Comparison of ENCODE assay signal across 14 cellular contexts in genomic region chr7:81013036-81013435, GRCh38.
DNase-seq lines count a peak whose midpoint lies in the region; ATAC-seq and TF ChIP-seq lines count a peak whose summit lies in the region.
"Had no signal": no experiment of that assay in that cellular context is flagged by ENCODE, and none has a peak within 500 bp of the region (broad histone marks: within the 10 kb centered on the region; RNA-seq: fewer than 3 reads in every experiment).

No MANE protein-coding gene starts in this region.

- TF ChIP-seq CTCF in AG04449 (IDR thresholded peaks at IDR 0.05; ENCODE audit: insufficient read depth, low read length, missing control alignments) (no peak), astrocyte of the spinal cord (IDR thresholded peaks at IDR 0.05; ENCODE audit: low read depth, low read length) (no peak)

- POLR2A ChIA-PET in AG04449 (lab: Yijun Ruan, JAX): no interaction called here

- in situ Hi-C loops in astrocyte of the spinal cord (cut with HindIII; ENCODE audit: low sequenced_read_pairs): no loop called here

- ATAC-seq in GM18861 (IDR thresholded peaks at IDR 0.05; ENCODE audit: unreplicated experiment): no peak
- ATAC-seq: activated CD8-positive, alpha-beta T cell treated with anti-CD3 and anti-CD28 coated beads for 36 hours; heart right ventricle; SK-N-SH treated with all-trans-retinoic acid at 6 μM for 48 hours; stimulated activated naive CD8-positive, alpha-beta T cell treated with anti-CD3 and anti-CD28 coated beads, Interleukin-15, amount 100 ng/mL, for 72 hours had no signal

- CTCF ChIA-PET in AG04449 (lab: Yijun Ruan, JAX): no interaction called here

- DNase-seq in AG04449 (ENCODE audit: low read depth, low spot score): peak; percentile 19
- DNase-seq in HT1080 (ENCODE audit: low read depth): peak; percentile 45
- DNase-seq in astrocyte of the spinal cord (ENCODE audit: low read depth, low spot score): peak; percentile 66
- DNase-seq in kidney tubule cell (ENCODE audit: low spot score): peak; percentile 56
- DNase-seq in NCI-H187 (lab: John Stamatoyannopoulos, UW): no peak
- no peak for DNase-seq in 8988T
- DNase-seq in germinal center (ENCODE audit: low spot score): no peak
- DNase-seq: activated CD8-positive, alpha-beta T cell treated with anti-CD3 and anti-CD28 coated beads for 36 hours; heart right ventricle; NCI-H1930; stimulated activated naive CD8-positive, alpha-beta T cell treated with anti-CD3 and anti-CD28 coated beads, Interleukin-15, amount 100 ng/mL, for 72 hours had no signal

- H3K4me3 ChIP-seq in AG04449 (ENCODE audit: low read depth, low read length): no peak overlapping the region
- no peak overlapping the region for H3K4me3 ChIP-seq in astrocyte of the spinal cord (ENCODE audit: low read depth, low read length)
- H3K4me3 ChIP-seq: ascending aorta, heart right ventricle had no signal

Comparison
In these comparisons a context has a peak if more than half of its experiments do, and no peak if none do; other contexts are left out.
1. DNase-seq: peak in AG04449 (single experiment), HT1080 (single experiment), astrocyte of the spinal cord (single experiment) and kidney tubule cell (single experiment); none in NCI-H187 (0 of 2), 8988T (single experiment) and germinal center (single experiment).